23 cellular contexts compared by ENCODE assay signal in genomic region chr7:31069880-31070555, GRCh38. TPM values are rescaled to one million over a fixed set of nuclear protein-coding genes. Genes with fewer than 3 reads are reported as not detected.
"Had no signal": no experiment of that assay in that cellular context is flagged by ENCODE, and none has a peak within 500 bp of the region (broad histone marks: within the 10 kb centered on the region; RNA-seq: fewer than 3 reads in every experiment).

No MANE protein-coding gene starts in this region.

- ATAC-seq: activated CD8-positive, alpha-beta memory T cell treated with anti-CD3 and anti-CD28 coated beads, Interleukin-2, amount 10 ng/mL, durations not matched to agents 7 days and 5 days; WTC11 had no signal

- H3K4me3 Mint-ChIP-seq: activated CD4-positive, alpha-beta T cell treated with anti-CD3 and anti-CD28 coated beads, Interleukin-2, amount 10 ng/mL, durations not matched to agents 24 days and 14 days; activated CD8-positive, alpha-beta memory T cell treated with anti-CD3 and anti-CD28 coated beads, Interleukin-2, amount 10 ng/mL, durations not matched to agents 7 days and 5 days; activated naive CD4-positive, alpha-beta T cell treated with anti-CD3 and anti-CD28 coated beads, Interleukin-2, amount 10 ng/mL, durations not matched to agents 7 days and 5 days; activated naive CD8-positive, alpha-beta T cell treated with anti-CD3 and anti-CD28 coated beads for 36 hours; activated T-cell treated with anti-CD3 and anti-CD28 coated beads, Interleukin-2, amount 50 U/mL, for 24 hours; IgD-negative memory B cell; T-helper 1 cell treated with Interleukin-12 subunit alpha and Interleukin-12 subunit beta and Interleukin-4 antibody, amounts not matched to agents 30 μg/mL and 1 μg/mL, for 36 hours; WTC11 had no signal

- H3K36me3 ChIP-seq: Peyer's patch had no signal

- H3K36me3 Mint-ChIP-seq: activated CD8-positive, alpha-beta memory T cell treated with anti-CD3 and anti-CD28 coated beads, Interleukin-2, amount 10 ng/mL, durations not matched to agents 7 days and 5 days; activated naive CD4-positive, alpha-beta T cell treated with anti-CD3 and anti-CD28 coated beads, Interleukin-2, amount 10 ng/mL, durations not matched to agents 7 days and 5 days; activated naive CD8-positive, alpha-beta T cell treated with anti-CD3 and anti-CD28 coated beads for 36 hours; IgD-negative memory B cell had no signal

- DNase-seq: activated CD4-positive, alpha-beta T cell treated with anti-CD3 and anti-CD28 coated beads, Interleukin-2, amount 10 ng/mL, durations not matched to agents 24 days and 14 days; activated CD4-positive, alpha-beta T cell treated with anti-CD3 and anti-CD28 coated beads, Interleukin-2, amount 50 U/mL, for 48 hours; activated CD4-positive, CD25-positive, alpha-beta regulatory T cell treated with anti-CD3 and anti-CD28 coated beads, Interleukin-2, amount 50 U/mL, for 72 hours; activated CD8-positive, alpha-beta memory T cell treated with anti-CD3 and anti-CD28 coated beads, Interleukin-2, amount 10 ng/mL, durations not matched to agents 7 days and 5 days; activated gamma-delta T cell treated with Interleukin-2 at 50 U/mL for 16 hours; activated naive CD4-positive, alpha-beta T cell treated with anti-CD3 and anti-CD28 coated beads, Interleukin-2, amount 10 ng/mL, durations not matched to agents 7 days and 5 days; activated naive CD8-positive, alpha-beta T cell treated with anti-CD3 and anti-CD28 coated beads for 36 hours; activated T-cell treated with anti-CD3 and anti-CD28 coated beads, Interleukin-2, amount 50 U/mL, for 24 hours; KG1; NCI-H1092; NCI-H1930; NCI-H2171; NCI-H510A treated with DMSO at 0.1 percent for 48 hours; NCI-H69; NK-92 treated with Interleukin-12 subunit alpha and Interleukin-12 subunit beta, amount 100 ng/mL, for 24 hours; SHP77 treated with DMSO at 0.1 percent for 48 hours had no signal

- H3K27ac ChIP-seq: Peyer's patch, RWPE1 had no signal

- H3K27me3 Mint-ChIP-seq: activated CD4-positive, alpha-beta T cell treated with anti-CD3 and anti-CD28 coated beads, Interleukin-2, amount 10 ng/mL, durations not matched to agents 24 days and 14 days; activated naive CD8-positive, alpha-beta T cell treated with anti-CD3 and anti-CD28 coated beads for 36 hours; activated T-cell treated with anti-CD3 and anti-CD28 coated beads, Interleukin-2, amount 50 U/mL, for 24 hours had no signal

- H3K4me1 Mint-ChIP-seq: activated CD4-positive, alpha-beta T cell treated with anti-CD3 and anti-CD28 coated beads, Interleukin-2, amount 10 ng/mL, durations not matched to agents 24 days and 14 days; activated CD8-positive, alpha-beta memory T cell treated with anti-CD3 and anti-CD28 coated beads, Interleukin-2, amount 10 ng/mL, durations not matched to agents 7 days and 5 days; activated naive CD4-positive, alpha-beta T cell treated with anti-CD3 and anti-CD28 coated beads, Interleukin-2, amount 10 ng/mL, durations not matched to agents 7 days and 5 days; activated naive CD8-positive, alpha-beta T cell treated with anti-CD3 and anti-CD28 coated beads for 36 hours; IgD-negative memory B cell had no signal

- H3K4me3 ChIP-seq: Peyer's patch had no signal

- H3K9me3 Mint-ChIP-seq: activated CD4-positive, alpha-beta T cell treated with anti-CD3 and anti-CD28 coated beads, Interleukin-2, amount 10 ng/mL, durations not matched to agents 24 days and 14 days; activated naive CD4-positive, alpha-beta T cell treated with anti-CD3 and anti-CD28 coated beads, Interleukin-2, amount 10 ng/mL, durations not matched to agents 7 days and 5 days; activated naive CD8-positive, alpha-beta T cell treated with anti-CD3 and anti-CD28 coated beads for 36 hours; activated T-cell treated with anti-CD3 and anti-CD28 coated beads, Interleukin-2, amount 50 U/mL, for 24 hours; IgD-negative memory B cell; T-helper 1 cell treated with Interleukin-12 subunit alpha and Interleukin-12 subunit beta and Interleukin-4 antibody, amounts not matched to agents 30 μg/mL and 1 μg/mL, for 36 hours had no signal

- H3K4me1 ChIP-seq: Peyer's patch had no signal

- H3K27me3 ChIP-seq: Peyer's patch had no signal

- H3K27ac Mint-ChIP-seq: activated CD4-positive, alpha-beta T cell treated with anti-CD3 and anti-CD28 coated beads, Interleukin-2, amount 10 ng/mL, durations not matched to agents 24 days and 14 days; activated CD8-positive, alpha-beta memory T cell treated with anti-CD3 and anti-CD28 coated beads, Interleukin-2, amount 10 ng/mL, durations not matched to agents 7 days and 5 days; activated naive CD4-positive, alpha-beta T cell treated with anti-CD3 and anti-CD28 coated beads, Interleukin-2, amount 10 ng/mL, durations not matched to agents 7 days and 5 days; activated naive CD8-positive, alpha-beta T cell treated with anti-CD3 and anti-CD28 coated beads for 36 hours; activated T-cell treated with anti-CD3 and anti-CD28 coated beads, Interleukin-2, amount 50 U/mL, for 24 hours; IgD-negative memory B cell; T-helper 1 cell treated with Interleukin-12 subunit alpha and Interleukin-12 subunit beta and Interleukin-4 antibody, amounts not matched to agents 30 μg/mL and 1 μg/mL, for 36 hours; WTC11 had no signal

- H3K9me3 ChIP-seq: Peyer's patch had no signal

RNA-seq across cellular contexts. Expression of gene ADCYAP1R1, which starts 17.9 kb away (rescaled TPM):
- total RNA-seq: activated CD4-positive, alpha-beta T cell treated with anti-CD3 and anti-CD28 coated beads, Interleukin-2, amount 10 ng/mL, durations not matched to agents 24 days and 14 days; activated CD8-positive, alpha-beta memory T cell treated with anti-CD3 and anti-CD28 coated beads, Interleukin-2, amount 10 ng/mL, durations not matched to agents 7 days and 5 days; activated naive CD8-positive, alpha-beta T cell treated with anti-CD3 and anti-CD28 coated beads for 36 hours; M059J; SK-MEL-5 had no signal
- polyA plus RNA-seq: IgD-negative memory B cell had no signal
